ENCODE assay signal across 15 cellular contexts in the genomic region with DNA sequence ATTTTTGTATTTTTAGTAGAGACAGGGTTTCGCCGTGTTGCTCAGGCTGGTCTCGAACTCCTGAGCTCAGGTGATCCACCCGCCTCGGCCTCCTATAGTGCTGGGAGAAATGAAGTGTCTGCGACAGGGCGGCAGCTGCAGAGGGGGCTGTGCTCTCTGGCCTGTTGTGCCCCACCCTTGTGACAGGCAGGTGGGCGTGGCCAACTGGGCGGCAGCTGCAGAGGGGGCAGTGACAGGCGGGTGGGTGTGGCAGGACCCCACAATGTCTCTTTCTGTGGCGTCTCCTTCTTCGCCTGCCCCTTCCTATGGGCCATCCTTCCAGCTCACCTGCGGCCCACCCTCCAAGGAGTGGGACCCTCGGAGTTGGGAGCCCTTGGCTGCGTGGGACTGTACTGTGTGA. TPM values are rescaled to one million over a fixed set of nuclear protein-coding genes. Genes with fewer than 3 reads are reported as not detected.
DNase-seq lines count a peak whose midpoint lies in the region; ATAC-seq and TF ChIP-seq lines count a peak whose summit lies in the region.
"Had no signal": no experiment of that assay in that cellular context is flagged by ENCODE, and none has a peak within 500 bp of the region (broad histone marks: within the 10 kb centered on the region; RNA-seq: fewer than 3 reads in every experiment).

No MANE protein-coding gene starts in this region.

- H3K9me3 Mint-ChIP-seq in nephron progenitor cell = no peaks in the 10 kb centered on the region
- H3K9me3 Mint-ChIP-seq: activated naive CD8-positive, alpha-beta T cell treated with anti-CD3 and anti-CD28 coated beads for 36 hours; stimulated activated memory B cell treated with anti-CD40 and anti-IgM and Interleukin-4, amounts not matched to agents 10 μg/mL and 1 μg/mL and 100 μg/mL, for 72 hours had no signal

- H3K27me3 Mint-ChIP-seq in nephron progenitor cell (ENCODE audit: low read depth, poor library complexity) = no peaks in the 10 kb centered on the region
- H3K27me3 Mint-ChIP-seq: activated naive CD8-positive, alpha-beta T cell treated with anti-CD3 and anti-CD28 coated beads for 36 hours; naive thymus-derived CD4-positive, alpha-beta T cell; stimulated activated memory B cell treated with anti-CD40 and anti-IgM and Interleukin-4, amounts not matched to agents 10 μg/mL and 1 μg/mL and 100 μg/mL, for 72 hours had no signal

- intact Hi-C loops in left ventricle myocardium inferior (cut with micrococcal nuclease) (no loop called here), left cardiac atrium (cut with DNase I) (no loop called here), transverse colon (cut with DNase I; ENCODE audit: low total_unique reads) (no loop called here)

- DNase-seq in left ventricle myocardium inferior (no peak), left cardiac atrium (no peak), nephron progenitor cell (no peak), transverse colon (no peak), NCI-H1105 treated with DMSO at 0.1 percent for 48 hours (lab: John Stamatoyannopoulos, UW) (no peak), UCSD-AML1 (lab: John Stamatoyannopoulos, UW; ENCODE audit: unreplicated experiment) (no peak)
- DNase-seq: activated CD4-positive, alpha-beta T cell treated with anti-CD3 and anti-CD28 coated beads for 1 hour; activated naive CD8-positive, alpha-beta T cell treated with anti-CD3 and anti-CD28 coated beads for 36 hours; central memory CD4-positive, alpha-beta T cell; naive thymus-derived CD4-positive, alpha-beta T cell; NCI-H1092 treated with DMSO at 0.1 percent for 48 hours; NCI-H226 had no signal

- 79% methylated on average over 15 of the region's 15 CpGs; no CpG with 5 or more reads in 1 of the 2 donors for WGBS in transverse colon (ENCODE audit: low coverage in 1 of 2), 2 donors

- ATAC-seq in left cardiac atrium = no peak
- no peak for ATAC-seq in GM18868 (IDR thresholded peaks at IDR 0.05; ENCODE audit: unreplicated experiment)
- ATAC-seq: naive thymus-derived CD4-positive, alpha-beta T cell; stimulated activated memory B cell treated with anti-CD40 and anti-IgM and Interleukin-4, amounts not matched to agents 10 μg/mL and 1 μg/mL and 100 μg/mL, for 72 hours had no signal

- peaks cover 23% of the 10 kb centered on the region for H3K36me3 ChIP-seq in left ventricle myocardium inferior
- H3K36me3 ChIP-seq in transverse colon = peaks cover 0 to 10% (median 0%) of the 10 kb centered on the region in 4 donors

- H3K4me1 Mint-ChIP-seq in nephron progenitor cell = peaks cover 45% of the 10 kb centered on the region

- no peak overlapping the region for H3K4me3 Mint-ChIP-seq in nephron progenitor cell
- H3K4me3 Mint-ChIP-seq: activated naive CD8-positive, alpha-beta T cell treated with anti-CD3 and anti-CD28 coated beads for 36 hours; naive thymus-derived CD4-positive, alpha-beta T cell; stimulated activated memory B cell treated with anti-CD40 and anti-IgM and Interleukin-4, amounts not matched to agents 10 μg/mL and 1 μg/mL and 100 μg/mL, for 72 hours had no signal

- H3K27ac ChIP-seq in left ventricle myocardium inferior (replicated peaks) (peak overlapping the region; percentile 94), cingulate gyrus (ENCODE audit: low read depth, low read length) (peak overlapping the region; percentile 84), transverse colon (peak overlapping the region; percentile 45 to 63 (median 58))

- no peak overlapping the region for H3K4me3 ChIP-seq in left ventricle myocardium inferior
- H3K4me3 ChIP-seq in transverse colon = no peak overlapping the region

- H3K27ac Mint-ChIP-seq in nephron progenitor cell = peak overlapping the region; percentile 66
- H3K27ac Mint-ChIP-seq: activated naive CD8-positive, alpha-beta T cell treated with anti-CD3 and anti-CD28 coated beads for 36 hours; stimulated activated memory B cell treated with anti-CD40 and anti-IgM and Interleukin-4, amounts not matched to agents 10 μg/mL and 1 μg/mL and 100 μg/mL, for 72 hours had no signal

- in situ Hi-C loops in transverse colon (cut with MboI; ENCODE audit: low pct_ligation_motif_present in 1 of 4, low pct_unique_long_range_greater_than_20kb in 1 of 4, low sequenced_read_pairs in 3 of 4) = no loop called here

- no peaks in the 10 kb centered on the region for H3K9me3 ChIP-seq in left ventricle myocardium inferior (replicated peaks)
- no peaks in the 10 kb centered on the region for H3K9me3 ChIP-seq in transverse colon

- no peaks in the 10 kb centered on the region for H3K27me3 ChIP-seq in left ventricle myocardium inferior (ENCODE audit: low read depth)
- H3K27me3 ChIP-seq in transverse colon = no peaks in the 10 kb centered on the region

- no peak for TF ChIP-seq CTCF in left ventricle myocardium inferior (IDR thresholded peaks at IDR 0.05; ENCODE audit: borderline replicate concordance)
- no peak for TF ChIP-seq CTCF in nephron progenitor cell (IDR thresholded peaks at IDR 0.05)
- TF ChIP-seq CTCF in transverse colon (IDR thresholded peaks at IDR 0.05) = no peak

- no peak for TF ChIP-seq POLR2A in transverse colon (IDR thresholded peaks at IDR 0.05)

- H3K4me1 ChIP-seq in left ventricle myocardium inferior (peaks cover 100% of the 10 kb centered on the region), transverse colon (peaks cover 37 to 68% (median 41%) of the 10 kb centered on the region in 4 donors)

- H3K36me3 Mint-ChIP-seq in nephron progenitor cell (ENCODE audit: low read depth) = peaks cover 7% of the 10 kb centered on the region

- no peak for TF ChIP-seq EP300 in transverse colon (IDR thresholded peaks at IDR 0.05; ENCODE audit: low read depth)

RNA-seq across cellular contexts. Expression of a gene that starts 11.8 kb away (rescaled TPM):
- total RNA-seq in left ventricle myocardium inferior (50.1 TPM), left cardiac atrium (10 to 100 TPM; 48.2 to 53.0 TPM), transverse colon (100 to 1,000 TPM in 3 of 4 donors, 10 to 100 TPM in 1; 93.7 to 152 (median 103) TPM)

RNA-seq across cellular contexts. Expression of a gene that starts 20.4 kb away (rescaled TPM):
- total RNA-seq in left ventricle myocardium inferior = 0.96 TPM
- 1 to 10 TPM; 1.6 to 3.8 TPM for total RNA-seq in left cardiac atrium
- 1 to 10 TPM in 1 of 4 donors, under 1 TPM in 2, not detected in 1; 0.32 to 5.2 (median 0.68) TPM for total RNA-seq in transverse colon

RNA-seq across cellular contexts. Expression of a gene that starts 24.2 kb away (rescaled TPM):
- total RNA-seq in left ventricle myocardium inferior = 501 TPM
- total RNA-seq in left cardiac atrium = 100 to 1,000 TPM; 540 to 639 TPM
- 100 to 1,000 TPM; 157 to 650 (median 240) TPM for total RNA-seq in transverse colon

RNA-seq across cellular contexts. Expression of a gene that starts 31.0 kb away (rescaled TPM):
- total RNA-seq in left ventricle myocardium inferior (60.5 TPM), left cardiac atrium (100 to 1,000 TPM in 1 of 2 donors, 10 to 100 TPM in 1; 58.7 to 148 TPM), transverse colon (100 to 1,000 TPM in 3 of 4 donors, 10 to 100 TPM in 1; 89.4 to 379 (median 116) TPM)

RNA-seq across cellular contexts. Expression of a gene that starts 43.3 kb away (rescaled TPM):
- total RNA-seq in left ventricle myocardium inferior = 16.9 TPM
- total RNA-seq in left cardiac atrium = 10 to 100 TPM; 27.2 to 64.2 TPM
- 100 to 1,000 TPM in 1 of 4 donors, 10 to 100 TPM in 3; 34.5 to 142 (median 48.3) TPM for total RNA-seq in transverse colon
